1 cellular context compared by ENCODE assay signal in genomic region chr11:93652161-93652597, GRCh38.
TF ChIP-seq lines count a peak whose summit lies in the region.

No MANE protein-coding gene starts in this region.

TF ChIP-seq in GM23338, 12 proteins besides CTCF, POLR2A, EP300 and RAD21 (continued from another document):
- TF ChIP-seq ZNF462 (CRISPR knock-in tag; IDR thresholded peaks at IDR 0.05), result no peak
- TF ChIP-seq ZNF114 (CRISPR knock-in tag; IDR thresholded peaks at IDR 0.05), result no peak
- TF ChIP-seq CREB1 (CRISPR knock-in tag; IDR thresholded peaks at IDR 0.05; ENCODE audit: low read depth), result no peak
- TF ChIP-seq JUNB (IDR thresholded peaks at IDR 0.05; ENCODE audit: unreplicated experiment), result no peak
- TF ChIP-seq NANOG (IDR thresholded peaks at IDR 0.05; ENCODE audit: borderline replicate concordance), result no peak
